In genomic region chr10:52216852-52217251, GRCh38 we compare ENCODE assay signal across 9 cellular contexts.
A peak's percentile ranks its signal among the peaks of the same experiment; 100 is the strongest.
DNase-seq lines count a peak whose midpoint lies in the region; ATAC-seq, FAIRE-seq and TF ChIP-seq lines count a peak whose summit lies in the region.
"Had no signal": no experiment of that assay in that cellular context is flagged by ENCODE, and none has a peak within 500 bp of the region (broad histone marks: within the 10 kb centered on the region; RNA-seq: fewer than 3 reads in every experiment).

No MANE protein-coding gene starts in this region.

- H3K27me3 Mint-ChIP-seq in CD8-positive, alpha-beta memory T cell = no peaks in the 10 kb centered on the region
- no peaks in the 10 kb centered on the region for H3K27me3 Mint-ChIP-seq in naive thymus-derived CD8-positive, alpha-beta T cell

- POLR2A ChIA-PET in CD8-positive, alpha-beta memory T cell (lab: Charles Lee) = no interaction called here
- POLR2A ChIA-PET in naive thymus-derived CD8-positive, alpha-beta T cell (lab: Charles Lee) = no interaction called here

- H3K36me3 ChIP-seq in CD8-positive, alpha-beta memory T cell (ENCODE audit: insufficient read depth, low read length) = no peaks in the 10 kb centered on the region

- FAIRE-seq in GM18507 (lab: Jason Lieb, UNC) = peak; percentile 80

- H3K27ac ChIP-seq in foreskin keratinocyte = peak overlapping the region; percentile 34
- no peak overlapping the region for H3K27ac ChIP-seq in CD8-positive, alpha-beta memory T cell (ENCODE audit: low read depth, low read length)

- H3K4me1 Mint-ChIP-seq in CD8-positive, alpha-beta memory T cell = no peaks in the 10 kb centered on the region
- H3K4me1 Mint-ChIP-seq in naive thymus-derived CD8-positive, alpha-beta T cell = peaks cover 0 to 14% (median 0%) of the 10 kb centered on the region in 4 donors

- H3K9me3 Mint-ChIP-seq in CD8-positive, alpha-beta memory T cell = no peaks in the 10 kb centered on the region
- H3K9me3 Mint-ChIP-seq in naive thymus-derived CD8-positive, alpha-beta T cell = no peaks in the 10 kb centered on the region
- H3K9me3 Mint-ChIP-seq: T-helper 1 cell treated with Interleukin-12 subunit alpha and Interleukin-12 subunit beta and Interleukin-4 antibody, amounts not matched to agents 30 μg/mL and 1 μg/mL, for 36 hours had no signal

- ATAC-seq in HG02588 (IDR thresholded peaks at IDR 0.05; ENCODE audit: unreplicated experiment) (peak; percentile 75), foreskin keratinocyte (peak; percentile 39), Right ventricle myocardium inferior (no peak)
- no peak for ATAC-seq in naive thymus-derived CD8-positive, alpha-beta T cell

- no peaks in the 10 kb centered on the region for H3K9me3 ChIP-seq in CD8-positive, alpha-beta memory T cell (ENCODE audit: low read length)

- H3K4me1 ChIP-seq in foreskin keratinocyte = no peaks in the 10 kb centered on the region
- H3K4me1 ChIP-seq in CD8-positive, alpha-beta memory T cell (ENCODE audit: insufficient read depth, low read length) = no peaks in the 10 kb centered on the region

- H3K36me3 Mint-ChIP-seq in CD8-positive, alpha-beta memory T cell = no peaks in the 10 kb centered on the region
- no peaks in the 10 kb centered on the region for H3K36me3 Mint-ChIP-seq in naive thymus-derived CD8-positive, alpha-beta T cell

- no peak overlapping the region for H3K4me3 ChIP-seq in CD8-positive, alpha-beta memory T cell (ENCODE audit: low read length)

- H3K27me3 ChIP-seq in foreskin keratinocyte = no peaks in the 10 kb centered on the region
- no peaks in the 10 kb centered on the region for H3K27me3 ChIP-seq in CD8-positive, alpha-beta memory T cell (ENCODE audit: insufficient read depth, low read length, poor library complexity, severe bottlenecking)

- intact Hi-C loops in Right ventricle myocardium inferior (cut with DNase I) = loop anchor here (5.0 kb wide), 1 partner anchor 1220 kb away; no protein-coding TSS in a partner anchor

- no peak for TF ChIP-seq CTCF in foreskin keratinocyte (conservative IDR thresholded peaks at IDR 0.05)

- CTCF ChIA-PET in CD8-positive, alpha-beta memory T cell (lab: Charles Lee) = no interaction called here

- H3K4me3 Mint-ChIP-seq in CD8-positive, alpha-beta memory T cell = no peak overlapping the region
- peak overlapping the region in 1 of 10 donors; percentile 12 for H3K4me3 Mint-ChIP-seq in naive thymus-derived CD8-positive, alpha-beta T cell
- H3K4me3 Mint-ChIP-seq: T-helper 1 cell treated with Interleukin-12 subunit alpha and Interleukin-12 subunit beta and Interleukin-4 antibody, amounts not matched to agents 30 μg/mL and 1 μg/mL, for 36 hours had no signal

- DNase-seq in GM18507 (ENCODE audit: extremely low spot score, insufficient read length, low read depth) = no peak
- peak; percentile 11 for DNase-seq in NCI-H2081 treated with DMSO at 0.1 percent for 48 hours (lab: John Stamatoyannopoulos, UW)
- peak in 1 of 2 donors; percentile 48 for DNase-seq in foreskin keratinocyte
- no peak for DNase-seq in CD8-positive, alpha-beta memory T cell
- no peak for DNase-seq in Right ventricle myocardium inferior (ENCODE audit: missing footprints)
- DNase-seq in naive thymus-derived CD8-positive, alpha-beta T cell = no peak
- no peak for DNase-seq in 8988T

- no peak overlapping the region for H3K27ac Mint-ChIP-seq in CD8-positive, alpha-beta memory T cell
- H3K27ac Mint-ChIP-seq in naive thymus-derived CD8-positive, alpha-beta T cell = peak overlapping the region in 2 of 10 donors; percentile 49 to 63
- H3K27ac Mint-ChIP-seq: T-helper 1 cell treated with Interleukin-12 subunit alpha and Interleukin-12 subunit beta and Interleukin-4 antibody, amounts not matched to agents 30 μg/mL and 1 μg/mL, for 36 hours had no signal

Comparison
In these comparisons a context has a peak if more than half of its experiments do, and no peak if none do; other contexts are left out.
1. ATAC-seq: peak in HG02588 (single experiment) and foreskin keratinocyte (single experiment); none in Right ventricle myocardium inferior (single experiment) and naive thymus-derived CD8-positive, alpha-beta T cell (0 of 2).